ENCODE assay signal across 24 cellular contexts in the genomic region with DNA sequence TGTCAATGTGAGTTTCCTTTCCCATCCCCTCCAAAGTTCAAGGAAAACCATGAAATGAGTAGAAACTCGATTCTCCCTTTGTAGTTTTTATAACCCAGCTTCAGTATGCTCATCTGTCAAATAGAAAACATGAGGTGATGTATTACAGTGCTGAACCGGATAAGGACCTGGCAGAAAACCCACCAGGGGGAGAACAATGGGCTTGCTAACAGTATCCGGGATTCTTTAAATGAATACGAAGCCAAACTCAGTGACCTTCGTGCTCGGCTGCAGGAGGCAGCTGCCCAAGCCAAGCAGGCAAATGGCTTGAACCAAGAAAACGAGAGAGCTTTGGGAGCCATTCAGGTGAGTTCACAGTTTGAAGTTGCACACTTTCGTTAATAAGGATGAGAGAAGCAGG.
DNase-seq lines count a peak whose midpoint lies in the region; ATAC-seq, FAIRE-seq and TF ChIP-seq lines count a peak whose summit lies in the region.
"Had no signal": no experiment of that assay in that cellular context is flagged by ENCODE, and none has a peak within 500 bp of the region (broad histone marks: within the 10 kb centered on the region; RNA-seq: fewer than 3 reads in every experiment).

No MANE protein-coding gene starts in this region.

- TF ChIP-seq POLR2A in GM12891 (IDR thresholded peaks at IDR 0.05; ENCODE audit: low read depth, low read length) = no peak

- no peaks in the 10 kb centered on the region for H3K9me3 Mint-ChIP-seq in activated CD8-positive, alpha-beta T cell treated with anti-CD3 and anti-CD28 coated beads, Interleukin-2, amount 10 ng/mL, durations not matched to agents 7 days and 5 days (ENCODE audit: insufficient read depth)
- H3K9me3 Mint-ChIP-seq: activated CD4-positive, alpha-beta memory T cell treated with anti-CD3 and anti-CD28 coated beads, Interleukin-2, amount 10 ng/mL, durations not matched to agents 7 days and 5 days; effector memory CD8-positive, alpha-beta T cell had no signal

- peaks cover 8% of the 10 kb centered on the region for H3K4me1 Mint-ChIP-seq in activated CD8-positive, alpha-beta T cell treated with anti-CD3 and anti-CD28 coated beads, Interleukin-2, amount 10 ng/mL, durations not matched to agents 7 days and 5 days (ENCODE audit: low read depth)
- H3K4me1 Mint-ChIP-seq: activated CD4-positive, alpha-beta memory T cell treated with anti-CD3 and anti-CD28 coated beads, Interleukin-2, amount 10 ng/mL, durations not matched to agents 7 days and 5 days had no signal

- no peak overlapping the region for H3K27ac Mint-ChIP-seq in activated CD8-positive, alpha-beta T cell treated with anti-CD3 and anti-CD28 coated beads, Interleukin-2, amount 10 ng/mL, durations not matched to agents 7 days and 5 days
- H3K27ac Mint-ChIP-seq: activated CD4-positive, alpha-beta memory T cell treated with anti-CD3 and anti-CD28 coated beads, Interleukin-2, amount 10 ng/mL, durations not matched to agents 7 days and 5 days; effector memory CD8-positive, alpha-beta T cell had no signal

- CTCF ChIA-PET in activated CD8-positive, alpha-beta T cell treated with anti-CD3 and anti-CD28 coated beads, Interleukin-2, amount 10 ng/mL, durations not matched to agents 7 days and 5 days (lab: Charles Lee) = interaction anchor here (2.7 kb wide), 1 partner anchor 18 kb away, joined by 17 read pairs; no protein-coding TSS in a partner anchor

- H3K4me3 Mint-ChIP-seq in activated CD8-positive, alpha-beta T cell treated with anti-CD3 and anti-CD28 coated beads, Interleukin-2, amount 10 ng/mL, durations not matched to agents 7 days and 5 days = no peak overlapping the region
- H3K4me3 Mint-ChIP-seq: activated CD4-positive, alpha-beta memory T cell treated with anti-CD3 and anti-CD28 coated beads, Interleukin-2, amount 10 ng/mL, durations not matched to agents 7 days and 5 days; effector memory CD8-positive, alpha-beta T cell had no signal

- peak; percentile 35 for FAIRE-seq in GM12891 (lab: Jason Lieb, UNC)
- FAIRE-seq: HTR-8/SVneo, islet of Langerhans, RCC 7860 had no signal

- ATAC-seq in activated CD8-positive, alpha-beta T cell treated with anti-CD3 and anti-CD28 coated beads, Interleukin-2, amount 10 ng/mL, durations not matched to agents 7 days and 5 days = peak; percentile 51
- ATAC-seq: effector memory CD8-positive, alpha-beta T cell; naive thymus-derived CD4-positive, alpha-beta T cell had no signal

- DNase-seq in COR-L47 (lab: John Stamatoyannopoulos, UW) (peak; percentile 36), GM12891 (ENCODE audit: insufficient read length, low spot score) (no peak), glomerular endothelial cell (ENCODE audit: extremely low read depth, low read depth, low spot score) (peak; percentile 67), NCI-H2196 (lab: John Stamatoyannopoulos, UW; ENCODE audit: unreplicated experiment) (no peak), DMS53 treated with DMSO at 0.1 percent for 48 hours (lab: John Stamatoyannopoulos, UW; ENCODE audit: unreplicated experiment) (no peak), KG1 (lab: John Stamatoyannopoulos, UW) (no peak)
- peak; percentile 28 for DNase-seq in activated CD8-positive, alpha-beta T cell treated with anti-CD3 and anti-CD28 coated beads, Interleukin-2, amount 10 ng/mL, durations not matched to agents 7 days and 5 days
- DNase-seq: activated CD4-positive, alpha-beta memory T cell treated with anti-CD3 and anti-CD28 coated beads, Interleukin-2, amount 10 ng/mL, durations not matched to agents 7 days and 5 days; activated CD4-positive, CD25-positive, alpha-beta regulatory T cell; AML-193; amygdala; effector memory CD8-positive, alpha-beta T cell; EL; mesendoderm; naive thymus-derived CD4-positive, alpha-beta T cell; NCI-H1436 treated with DMSO at 0.1 percent for 48 hours; NCI-H2227 treated with DMSO at 0.1 percent for 48 hours; ovary; sigmoid colon; stimulated activated naive CD4-positive, alpha-beta T cell treated with Interleukin-2 at 50 U/mL for 16 hours; upper lobe of left lung had no signal

- POLR2A ChIA-PET in activated CD8-positive, alpha-beta T cell treated with anti-CD3 and anti-CD28 coated beads, Interleukin-2, amount 10 ng/mL, durations not matched to agents 7 days and 5 days (lab: Charles Lee) = no interaction called here

- no peaks in the 10 kb centered on the region for H3K36me3 Mint-ChIP-seq in activated CD8-positive, alpha-beta T cell treated with anti-CD3 and anti-CD28 coated beads, Interleukin-2, amount 10 ng/mL, durations not matched to agents 7 days and 5 days (ENCODE audit: low read depth)
- H3K36me3 Mint-ChIP-seq: naive thymus-derived CD4-positive, alpha-beta T cell had no signal

- peaks cover 11% of the 10 kb centered on the region for H3K27me3 Mint-ChIP-seq in activated CD8-positive, alpha-beta T cell treated with anti-CD3 and anti-CD28 coated beads, Interleukin-2, amount 10 ng/mL, durations not matched to agents 7 days and 5 days (ENCODE audit: low read depth)
- H3K27me3 Mint-ChIP-seq: effector memory CD8-positive, alpha-beta T cell had no signal

TF ChIP-seq in GM12891, 5 proteins besides CTCF, POLR2A, EP300 and RAD21:
- TF ChIP-seq TAF1 (IDR thresholded peaks at IDR 0.05; ENCODE audit: low read depth, low read length) (no peak), PAX5 (IDR thresholded peaks at IDR 0.05; ENCODE audit: insufficient read depth, low read length, severe bottlenecking) (no peak), POLR2AphosphoS5 (IDR thresholded peaks at IDR 0.05; ENCODE audit: low read depth, low read length) (no peak), POU2F2 (IDR thresholded peaks at IDR 0.05; ENCODE audit: low read depth, low read length) (no peak), SPI1 (IDR thresholded peaks at IDR 0.05; ENCODE audit: low read depth, low read length) (no peak)
TF ChIP-seq in GM12891: peak in this region for 0.

Comparison
In these comparisons a context has a peak if more than half of its experiments do, and no peak if none do; other contexts are left out.
1. DNase-seq: peak in COR-L47 (single experiment), activated CD8-positive, alpha-beta T cell treated with anti-CD3 and anti-CD28 coated beads, Interleukin-2, amount 10 ng/mL, durations not matched to agents 7 days and 5 days (single experiment) and glomerular endothelial cell (single experiment); none in GM12891 (single experiment), NCI-H2196 (single experiment), DMS53 treated with DMSO at 0.1 percent for 48 hours (single experiment) and KG1 (single experiment).